In genomic region chr1:231064418-231064817, GRCh38 we compare ENCODE assay signal across 21 cellular contexts. TPM values are rescaled to one million over a fixed set of nuclear protein-coding genes. Genes with fewer than 3 reads are reported as not detected.
A peak's percentile ranks its signal among the peaks of the same experiment; 100 is the strongest.
DNase-seq lines count a peak whose midpoint lies in the region; ATAC-seq, FAIRE-seq and TF ChIP-seq lines count a peak whose summit lies in the region.
"Had no signal": no experiment of that assay in that cellular context is flagged by ENCODE, and none has a peak within 500 bp of the region (broad histone marks: within the 10 kb centered on the region; RNA-seq: fewer than 3 reads in every experiment).

No MANE protein-coding gene starts in this region.

- no peak; a peak in 1 of 4 replicates for TF ChIP-seq RAD21 in K562 (CRISPR knock-in tag; conservative IDR thresholded peaks at IDR 0.05 in 1 of 2, IDR thresholded peaks at IDR 0.05 in 1 of 2)

- no peak for FAIRE-seq in K562 (lab: Jason Lieb, UNC)
- FAIRE-seq: A549, D721Med, G401.6, GM12891, GM19239 had no signal

- no TSS peak for BruUV-seq in K562 (replicated peaks; lab: Mats Ljungman, UMichigan)

- no peak for TF ChIP-seq EP300 in K562 (IDR thresholded peaks at IDR 0.05; ENCODE audit: low read length)

- WGBS in heart right ventricle, 2 donors: 81 to 84% methylated on average over 3 of the region's 3 CpGs
- 72% methylated on average over 3 of the region's 3 CpGs for WGBS in K562 (ENCODE audit: insufficient coverage, low coverage, missing lambda C conversion rate)

- ATAC-seq in heart right ventricle: no peak
- ATAC-seq in K562: no peak
- ATAC-seq in foreskin keratinocyte: no peak
- ATAC-seq: A549; CD8-positive, alpha-beta T cell had no signal

- no peak overlapping the region for H3K4me2 ChIP-seq in K562 (ENCODE audit: insufficient read depth, low read length)
- H3K4me2 ChIP-seq: A549 had no signal

- POLR2A ChIA-PET in HEK293 (lab: Yijun Ruan, JAX) (no interaction called here), K562 (lab: Yijun Ruan, JAX) (interaction anchor here (0.6 to 1.5 kb wide), 4 partner anchors 9 to 110 kb away, joined by 3 to 9 read pairs (median 4); no protein-coding TSS in a partner anchor)

- no peak overlapping the region for H3K9ac ChIP-seq in K562 (ENCODE audit: insufficient read depth in 1 of 2, low read depth in 2 of 2, low read length in 2 of 2)

- DNase-seq in left ventricle myocardium inferior: no peak
- no peak for DNase-seq in heart right ventricle
- DNase-seq in K562 (ENCODE audit: extremely low read depth in 1 of 4, low spot score in 3 of 4): no peak
- DNase-seq in activated CD4-positive, alpha-beta T cell treated with anti-CD3 and anti-CD28 coated beads for 48 hours: no peak
- DNase-seq in glomerular visceral epithelial cell (ENCODE audit: extremely low spot score): no peak
- DNase-seq in foreskin keratinocyte: no peak
- DNase-seq: AML-193; Caco-2; Calu3; CD4-positive, alpha-beta T cell; CD8-positive, alpha-beta T cell; DMS79 treated with DMSO at 0.1 percent for 48 hours; GF-D8 had no signal

- H3K27me3 ChIP-seq in left ventricle myocardium inferior (ENCODE audit: low read depth) (peaks cover 34% of the 10 kb centered on the region), heart right ventricle (peaks cover 0 to 6% (median 0%) of the 10 kb centered on the region in 7 donors), K562 (ENCODE audit: control insufficient read depth in 2 of 2, insufficient read depth in 2 of 2, low read length in 2 of 2) (no peaks in the 10 kb centered on the region), foreskin keratinocyte (no peaks in the 10 kb centered on the region)

- no peaks in the 10 kb centered on the region for H3K79me2 ChIP-seq in K562 (ENCODE audit: control insufficient read depth, insufficient read depth, low read length)

- peaks cover 3% of the 10 kb centered on the region for H3K9me1 ChIP-seq in K562 (ENCODE audit: control insufficient read depth, insufficient read depth, low read length)

- H3K4me1 ChIP-seq in left ventricle myocardium inferior: peaks cover 18% of the 10 kb centered on the region
- peaks cover 0 to 47% (median 7%) of the 10 kb centered on the region in 9 donors for H3K4me1 ChIP-seq in heart right ventricle
- H3K4me1 ChIP-seq in HEK293 (ENCODE audit: control insufficient read depth, insufficient read depth, low read length): no peaks in the 10 kb centered on the region
- H3K4me1 ChIP-seq in K562 (replicated peaks in 1 of 2; ENCODE audit: control insufficient read depth in 2 of 2, insufficient read depth in 2 of 2, low read length in 2 of 2): peaks cover 0 to 39% of the 10 kb centered on the region in 2 experiments
- peaks cover 7% of the 10 kb centered on the region for H3K4me1 ChIP-seq in foreskin keratinocyte

- H3K4me3 ChIP-seq in left ventricle myocardium inferior (no peak overlapping the region), heart right ventricle (no peak overlapping the region), HEK293 (ENCODE audit: low read depth, low read length) (no peak overlapping the region), K562 (no peak overlapping the region)
- H3K4me3 ChIP-seq: A549 had no signal

- H2AFZ ChIP-seq in K562 (ENCODE audit: low read depth, low read length): no peak overlapping the region

- intact Hi-C loops in left ventricle myocardium inferior (cut with micrococcal nuclease): no loop called here
- intact Hi-C loops in heart right ventricle (cut with DNase I): no loop called here
- intact Hi-C loops in K562 (cut with micrococcal nuclease): loop anchor here (2.0 kb wide), 1 partner anchor 18 kb away; no protein-coding TSS in a partner anchor

- TF ChIP-seq CTCF in left ventricle myocardium inferior (IDR thresholded peaks at IDR 0.05; ENCODE audit: borderline replicate concordance) (no peak), heart right ventricle (IDR thresholded peaks at IDR 0.05) (no peak), HEK293 (tag by site-specific recombination; IDR thresholded peaks at IDR 0.05) (no peak), K562 (IDR thresholded peaks at IDR 0.05 in 2 of 3, conservative IDR thresholded peaks at IDR 0.05 in 1 of 3; ENCODE audit: insufficient read depth in 2 of 3, low read depth in 1 of 3, low read length in 3 of 3) (no peak), foreskin keratinocyte (conservative IDR thresholded peaks at IDR 0.05) (no peak)

- H4K20me1 ChIP-seq in K562 (replicated peaks; ENCODE audit: control insufficient read depth, insufficient read depth, low read length): no peaks in the 10 kb centered on the region

- CTCF ChIA-PET in HEK293 (lab: Yijun Ruan, JAX): interaction anchor here (1.1 to 1.2 kb wide), 2 partner anchors 27 to 37 kb away, joined by 4 read pairs; no protein-coding TSS in a partner anchor
- CTCF ChIA-PET in K562 (lab: Yijun Ruan, JAX; ENCODE audit: low intra/inter-chr PET ratio): no interaction called here

- H3K36me3 ChIP-seq in left ventricle myocardium inferior (no peaks in the 10 kb centered on the region), heart right ventricle (no peaks in the 10 kb centered on the region), HEK293 (ENCODE audit: control insufficient read depth in 2 of 2, insufficient read depth in 1 of 2, low read length in 2 of 2) (no peaks in the 10 kb centered on the region), K562 (ENCODE audit: control insufficient read depth, insufficient read depth, low read length) (no peaks in the 10 kb centered on the region)

- no peak for TF ChIP-seq POLR2A in K562 (conservative IDR thresholded peaks at IDR 0.05)

- no peaks in the 10 kb centered on the region for H3K9me3 ChIP-seq in left ventricle myocardium inferior (replicated peaks)
- no peaks in the 10 kb centered on the region for H3K9me3 ChIP-seq in heart right ventricle
- H3K9me3 ChIP-seq in HEK293 (ENCODE audit: control insufficient read depth, insufficient read depth, low read depth, low read length): no peaks in the 10 kb centered on the region
- H3K9me3 ChIP-seq in K562 (replicated peaks; ENCODE audit: control insufficient read depth, insufficient read depth, low read depth, low read length): no peaks in the 10 kb centered on the region
- H3K9me3 ChIP-seq: A549, Caco-2 had no signal

- in situ Hi-C loops in K562 (cut with MboI): no loop called here

- H3K27ac ChIP-seq in left ventricle myocardium inferior (replicated peaks) (peak overlapping the region; percentile 71), heart right ventricle (peak overlapping the region in 4 of 10 donors; percentile 39 to 70 (median 52)), HEK293 (ENCODE audit: extremely low read depth, low read depth, low read length) (no peak overlapping the region), K562 (ENCODE audit: extremely low read depth, low read depth, low read length) (no peak overlapping the region), foreskin keratinocyte (no peak overlapping the region)
- H3K27ac ChIP-seq: 22Rv1, A549, C4-2B had no signal

TF ChIP-seq in HEK293, 187 proteins besides CTCF, POLR2A, EP300 and RAD21:
- TF ChIP-seq RBAK (tag by site-specific recombination; IDR thresholded peaks at IDR 0.05): 0 out of 2 replicates have a peak, but pooled peaks have one; percentile 11
- TF ChIP-seq EGR2 (tag by site-specific recombination; IDR thresholded peaks at IDR 0.05; ENCODE audit: low read depth): no peak
- no peak for TF ChIP-seq ZNF529 (tag by site-specific recombination; IDR thresholded peaks at IDR 0.05; ENCODE audit: insufficient replicate concordance)
- no peak for TF ChIP-seq KLF9 (tag by site-specific recombination; IDR thresholded peaks at IDR 0.05; ENCODE audit: low read depth)

TF ChIP-seq in K562, 482 proteins besides CTCF, POLR2A, EP300 and RAD21 (continues in another document):
- TF ChIP-seq L3MBTL2 (IDR thresholded peaks at IDR 0.05): no peak
- TF ChIP-seq U2AF2 (optimal IDR thresholded peaks at IDR 0.05; ENCODE audit: low read depth, low read length): no peak
- peak; percentile 49; the same call in 1 of the 2 replicates for TF ChIP-seq ZBTB26 (CRISPR knock-in tag; IDR thresholded peaks at IDR 0.05)
- no peak for TF ChIP-seq ZNF511 (CRISPR knock-in tag; IDR thresholded peaks at IDR 0.05)

RNA-seq across cellular contexts. Expression of gene FAM89A, which starts 24.4 kb away (rescaled TPM):
- total RNA-seq in left ventricle myocardium inferior: 6.5 TPM
- total RNA-seq in heart right ventricle: 10 to 100 TPM in 1 of 10 donors, 1 to 10 TPM in 9; 4.1 to 14.3 (median 5.3) TPM
- polyA plus RNA-seq in heart right ventricle: 1 to 10 TPM; 4.8 to 9.9 TPM
- 18.2 and 25.0 TPM in 2 replicates for total RNA-seq in K562 (2011; cell fraction: chromatin; rRNA removed; ENCODE audit: low replicate concordance)
- total RNA-seq in K562 (2011; cell fraction: nucleolus; rRNA removed): 12.5 and 13.6 TPM in 2 replicates
- total RNA-seq in K562 (2011; cell fraction: nucleoplasm; rRNA removed): 18.5 and 25.7 TPM in 2 replicates
- 66.2 TPM in 2 replicates for total RNA-seq in K562 (2014; rRNA removed)
- 43.3 and 43.5 TPM in 2 replicates for total RNA-seq in K562 (2014; rRNA removed; fragmentation: Illumina TruSeq; extraction: Trizol)
- total RNA-seq in K562 (2015; rRNA removed; fragmentation: Illumina TruSeq; extraction: Trizol): 25.1 and 29.3 TPM in 2 replicates
- total RNA-seq in K562 (2021): 56.5 and 56.9 TPM in 2 replicates
- 25.6 and 45.4 TPM in 2 replicates for polyA plus RNA-seq in K562 (2011; rRNA removed)
- polyA plus RNA-seq in K562 (2011; cell fraction: cytosol; rRNA removed): 26.9 and 37.2 TPM in 2 replicates
- polyA plus RNA-seq in K562 (2011; cell fraction: nucleus; rRNA removed): 11.3 and 14.9 TPM in 2 replicates
- polyA plus RNA-seq in K562 (2012): 41.1 and 110 TPM in 2 replicates
- polyA plus RNA-seq in K562 (2014; fragmentation: Illumina TruSeq; extraction: Trizol): 41.0 and 42.1 TPM in 2 replicates
- 10 to 100 TPM in 1 of 2 experiments, 1 to 10 TPM in 1; 8.7 to 13.3 TPM for polyA plus RNA-seq in K562 (2014; fragmentation: Nextera tagmentation; extraction: Ambion mirVana)
- polyA plus RNA-seq in K562 (2014; rRNA removed): 54.5 and 56.0 TPM in 2 replicates
- polyA minus RNA-seq in K562 (2011; rRNA and poly(A)+ RNA removed): 21.1 and 30.9 TPM in 2 replicates
- polyA minus RNA-seq in K562 (2011; cell fraction: cytosol; rRNA and poly(A)+ RNA removed): 6.7 and 15.0 TPM in 2 replicates
- polyA minus RNA-seq in K562 (2011; cell fraction: nucleus; rRNA and poly(A)+ RNA removed): 8.4 and 9.6 TPM in 2 replicates
- 15.7 and 16.9 TPM in 2 replicates for total RNA-seq in foreskin keratinocyte
- polyA plus RNA-seq in foreskin keratinocyte: 15.6 and 15.7 TPM in 2 replicates
